ENCODE assay signal across 11 cellular contexts in genomic region chr17:82239926-82240505, GRCh38. TPM values are rescaled to one million over a fixed set of nuclear protein-coding genes. Genes with fewer than 3 reads are reported as not detected.
DNase-seq lines count a peak whose midpoint lies in the region; ATAC-seq and TF ChIP-seq lines count a peak whose summit lies in the region.
"Had no signal": no experiment of that assay in that cellular context is flagged by ENCODE, and none has a peak within 500 bp of the region (broad histone marks: within the 10 kb centered on the region; RNA-seq: fewer than 3 reads in every experiment).

No MANE protein-coding gene starts in this region.

- TF ChIP-seq POLR2A in suprapubic skin (IDR thresholded peaks at IDR 0.05), result no peak

- intact Hi-C loops in activated CD4-positive, alpha-beta T cell treated with anti-CD3 and anti-CD28 coated beads for 36 hours (cut with DNase I, micrococcal nuclease), result loop anchor here (2.0 to 10.0 kb wide), 3 partner anchors 33 to 175 kb away; partner anchors contain the start of genes CD7 (in 1 of the 2), CSNK1D (in 1 of the 2), HEXD (in 1 of the 2) and OGFOD3 (in 1 of the 2)

- H3K4me1 Mint-ChIP-seq in activated CD4-positive, alpha-beta T cell treated with anti-CD3 and anti-CD28 coated beads for 36 hours, result peaks cover 62% of the 10 kb centered on the region
- peaks cover 65% of the 10 kb centered on the region for H3K4me1 Mint-ChIP-seq in activated CD4-positive, alpha-beta memory T cell treated with anti-CD3 and anti-CD28 coated beads, Interleukin-2, amount 10 ng/mL, durations not matched to agents 7 days and 5 days

- peaks cover 25% of the 10 kb centered on the region for H3K36me3 ChIP-seq in suprapubic skin

- peak overlapping the region; percentile 77 for H3K27ac Mint-ChIP-seq in activated CD4-positive, alpha-beta T cell treated with anti-CD3 and anti-CD28 coated beads for 36 hours
- peak overlapping the region; percentile 74 for H3K27ac Mint-ChIP-seq in activated CD4-positive, alpha-beta memory T cell treated with anti-CD3 and anti-CD28 coated beads, Interleukin-2, amount 10 ng/mL, durations not matched to agents 7 days and 5 days

- H3K27me3 ChIP-seq in suprapubic skin, result no peaks in the 10 kb centered on the region

- H3K9me3 ChIP-seq in suprapubic skin, result no peaks in the 10 kb centered on the region

- no peaks in the 10 kb centered on the region for H3K27me3 Mint-ChIP-seq in activated CD4-positive, alpha-beta T cell treated with anti-CD3 and anti-CD28 coated beads for 36 hours
- no peaks in the 10 kb centered on the region for H3K27me3 Mint-ChIP-seq in activated CD4-positive, alpha-beta memory T cell treated with anti-CD3 and anti-CD28 coated beads, Interleukin-2, amount 10 ng/mL, durations not matched to agents 7 days and 5 days

- peak; percentile 25 for DNase-seq in activated CD4-positive, alpha-beta T cell treated with anti-CD3 and anti-CD28 coated beads for 36 hours
- no peak for DNase-seq in activated CD4-positive, alpha-beta T cell treated with anti-CD3 and anti-CD28 coated beads for 48 hours
- DNase-seq in activated CD4-positive, alpha-beta memory T cell treated with anti-CD3 and anti-CD28 coated beads, Interleukin-2, amount 10 ng/mL, durations not matched to agents 7 days and 5 days, result no peak
- DNase-seq in left lobe of liver (ENCODE audit: low spot score) (peak; percentile 92), suprapubic skin (ENCODE audit: low spot score in 2 of 2) (peak in 1 of 2 donors; percentile 69), GM19240 (ENCODE audit: insufficient read length, low spot score) (no peak), hepatic stellate cell (ENCODE audit: low spot score) (no peak), HuH-7.5 (ENCODE audit: low spot score) (no peak)
- DNase-seq: cerebellar nuclear complex; NCI-H2081 treated with DMSO at 0.1 percent for 48 hours; stimulated activated CD4-positive, alpha-beta T cell treated with anti-CD3 and anti-CD28 coated beads, Interleukin-4, amount 100 ng/mL, for 1 hour had no signal

- H3K4me3 Mint-ChIP-seq in activated CD4-positive, alpha-beta T cell treated with anti-CD3 and anti-CD28 coated beads for 36 hours, result no peak overlapping the region
- no peak overlapping the region for H3K4me3 Mint-ChIP-seq in activated CD4-positive, alpha-beta memory T cell treated with anti-CD3 and anti-CD28 coated beads, Interleukin-2, amount 10 ng/mL, durations not matched to agents 7 days and 5 days

- peak overlapping the region; percentile 70 for H3K27ac ChIP-seq in suprapubic skin

- no peaks in the 10 kb centered on the region for H3K9me3 Mint-ChIP-seq in activated CD4-positive, alpha-beta T cell treated with anti-CD3 and anti-CD28 coated beads for 36 hours (ENCODE audit: low read depth)
- no peaks in the 10 kb centered on the region for H3K9me3 Mint-ChIP-seq in activated CD4-positive, alpha-beta memory T cell treated with anti-CD3 and anti-CD28 coated beads, Interleukin-2, amount 10 ng/mL, durations not matched to agents 7 days and 5 days

- TF ChIP-seq EP300 in suprapubic skin (IDR thresholded peaks at IDR 0.05), result no peak

- H3K4me1 ChIP-seq in suprapubic skin, result peaks cover 88% of the 10 kb centered on the region

- no peak for ATAC-seq in activated CD4-positive, alpha-beta T cell treated with anti-CD3 and anti-CD28 coated beads for 36 hours
- ATAC-seq in left lobe of liver, result peak; percentile 38

- no peak for TF ChIP-seq CTCF in suprapubic skin (IDR thresholded peaks at IDR 0.05)

- peaks cover 33% of the 10 kb centered on the region for H3K36me3 Mint-ChIP-seq in activated CD4-positive, alpha-beta T cell treated with anti-CD3 and anti-CD28 coated beads for 36 hours (ENCODE audit: low read depth)
- peaks cover 52% of the 10 kb centered on the region for H3K36me3 Mint-ChIP-seq in activated CD4-positive, alpha-beta memory T cell treated with anti-CD3 and anti-CD28 coated beads, Interleukin-2, amount 10 ng/mL, durations not matched to agents 7 days and 5 days (ENCODE audit: low read depth)

- WGBS in suprapubic skin, result 92% methylated on average over 5 of the region's 22 CpGs

- CTCF ChIA-PET in activated CD4-positive, alpha-beta T cell treated with anti-CD3 and anti-CD28 coated beads for 36 hours (lab: Charles Lee), result interaction anchor here (0.9 kb wide), 1 partner anchor 19 kb away, joined by 3 read pairs; no protein-coding TSS in a partner anchor
- CTCF ChIA-PET in activated CD4-positive, alpha-beta memory T cell treated with anti-CD3 and anti-CD28 coated beads, Interleukin-2, amount 10 ng/mL, durations not matched to agents 7 days and 5 days (lab: Charles Lee), result no interaction called here

- no peak overlapping the region for H3K4me3 ChIP-seq in suprapubic skin

- POLR2A ChIA-PET in activated CD4-positive, alpha-beta T cell treated with anti-CD3 and anti-CD28 coated beads for 36 hours (lab: Charles Lee), result interaction anchor here (1.4 kb wide), 1 partner anchor 57 kb away, joined by 4 read pairs; no protein-coding TSS in a partner anchor
- POLR2A ChIA-PET in activated CD4-positive, alpha-beta memory T cell treated with anti-CD3 and anti-CD28 coated beads, Interleukin-2, amount 10 ng/mL, durations not matched to agents 7 days and 5 days (lab: Charles Lee), result interaction anchor here (0.6 to 4.1 kb wide), 5 partner anchors 11 to 124 kb away, joined by 4 to 27 read pairs (median 5); partner anchors contain the start of genes CD7 and SLC16A3

RNA-seq across cellular contexts. Expression of gene SLC16A3, which starts 11.2 kb away (rescaled TPM):
- total RNA-seq in activated CD4-positive, alpha-beta T cell treated with anti-CD3 and anti-CD28 coated beads for 36 hours, result 100 to 1,000 TPM in 1 of 2 experiments, 10 to 100 TPM in 1; 93.2 to 157 TPM
- 100 to 1,000 TPM; 206 to 210 TPM for total RNA-seq in activated CD4-positive, alpha-beta memory T cell treated with anti-CD3 and anti-CD28 coated beads, Interleukin-2, amount 10 ng/mL, durations not matched to agents 7 days and 5 days
- total RNA-seq in left lobe of liver, result 6.9 TPM
- total RNA-seq in suprapubic skin, result 1 to 10 TPM; 3.6 to 7.6 (median 4.5) TPM

RNA-seq across cellular contexts. Expression of gene CCDC57, which starts 27.4 kb away (rescaled TPM):
- 10 to 100 TPM; 41.6 to 43.8 TPM for total RNA-seq in activated CD4-positive, alpha-beta T cell treated with anti-CD3 and anti-CD28 coated beads for 36 hours
- total RNA-seq in activated CD4-positive, alpha-beta memory T cell treated with anti-CD3 and anti-CD28 coated beads, Interleukin-2, amount 10 ng/mL, durations not matched to agents 7 days and 5 days, result 10 to 100 TPM; 49.8 to 54.9 TPM
- total RNA-seq in left lobe of liver (32.8 TPM), suprapubic skin (10 to 100 TPM; 16.1 to 29.8 (median 20.3) TPM)

RNA-seq across cellular contexts. Expression of gene CSNK1D, which starts 33.5 kb away (rescaled TPM):
- total RNA-seq in activated CD4-positive, alpha-beta T cell treated with anti-CD3 and anti-CD28 coated beads for 36 hours, result 100 to 1,000 TPM; 118 to 182 TPM
- 100 to 1,000 TPM; 116 TPM for total RNA-seq in activated CD4-positive, alpha-beta memory T cell treated with anti-CD3 and anti-CD28 coated beads, Interleukin-2, amount 10 ng/mL, durations not matched to agents 7 days and 5 days
- total RNA-seq in left lobe of liver, result 49.6 TPM
- 100 to 1,000 TPM in 1 of 4 donors, 10 to 100 TPM in 3; 52.3 to 142 (median 58.8) TPM for total RNA-seq in suprapubic skin

Comparison
In these comparisons a context has a peak if more than half of its experiments do, and no peak if none do; other contexts are left out.
1. DNase-seq: peak in activated CD4-positive, alpha-beta T cell treated with anti-CD3 and anti-CD28 coated beads for 36 hours (single experiment) and left lobe of liver (single experiment); none in activated CD4-positive, alpha-beta T cell treated with anti-CD3 and anti-CD28 coated beads for 48 hours (single experiment), activated CD4-positive, alpha-beta memory T cell treated with anti-CD3 and anti-CD28 coated beads, Interleukin-2, amount 10 ng/mL, durations not matched to agents 7 days and 5 days (single experiment), GM19240 (single experiment), hepatic stellate cell (single experiment) and HuH-7.5 (single experiment).
2. RNA of gene SLC16A3, which starts 11.2 kb away (total RNA-seq): 206 to 210 TPM in activated CD4-positive, alpha-beta memory T cell treated with anti-CD3 and anti-CD28 coated beads, Interleukin-2, amount 10 ng/mL, durations not matched to agents 7 days and 5 days and 93.2 to 157 TPM in activated CD4-positive, alpha-beta T cell treated with anti-CD3 and anti-CD28 coated beads for 36 hours; 6.9 TPM in left lobe of liver (single experiment) and 3.6 to 7.6 TPM in suprapubic skin; every median in the first group is over 10 times any median in the second.